Comparison of ENCODE assay signal across 16 cellular contexts in genomic region chr7:44956157-44956766, GRCh38.
"Had no signal": no experiment of that assay in that cellular context is flagged by ENCODE, and none has a peak within 500 bp of the region (broad histone marks: within the 10 kb centered on the region; RNA-seq: fewer than 3 reads in every experiment).

No MANE protein-coding gene starts in this region.

- H3K27ac Mint-ChIP-seq: activated naive CD4-positive, alpha-beta T cell treated with anti-CD3 and anti-CD28 coated beads, Interleukin-2, amount 50 U/mL, for 24 hours had no signal

- H3K4me3 Mint-ChIP-seq: activated naive CD4-positive, alpha-beta T cell treated with anti-CD3 and anti-CD28 coated beads, Interleukin-2, amount 50 U/mL, for 24 hours; naive B cell; T-cell had no signal

- DNase-seq: activated CD4-positive, alpha-beta T cell treated with anti-CD3 and anti-CD28 coated beads for 1 hour; activated effector memory CD4-positive, alpha-beta T cell treated with Interleukin-2 at 50 U/mL for 16 hours; amygdala; body of pancreas; caudate nucleus; erythroblast; islet precursor cell; naive B cell; nucleus accumbens; stimulated activated CD4-positive, alpha-beta T cell treated with anti-CD3 and anti-CD28 coated beads, Interleukin-2, amount 100 ng/mL, for 48 hours; stimulated activated naive CD4-positive, alpha-beta T cell treated with Interleukin-2 at 50 U/mL for 16 hours; T-cell; upper lobe of right lung had no signal

- H3K9me3 Mint-ChIP-seq: activated naive CD4-positive, alpha-beta T cell treated with anti-CD3 and anti-CD28 coated beads, Interleukin-2, amount 50 U/mL, for 24 hours; naive B cell; T-cell had no signal

- H3K27me3 Mint-ChIP-seq: activated naive CD4-positive, alpha-beta T cell treated with anti-CD3 and anti-CD28 coated beads, Interleukin-2, amount 50 U/mL, for 24 hours; naive B cell; T-cell had no signal

- ATAC-seq: body of pancreas, gastroesophageal sphincter, left lobe of liver, T-cell, upper lobe of right lung had no signal

- H3K36me3 Mint-ChIP-seq: activated naive CD4-positive, alpha-beta T cell treated with anti-CD3 and anti-CD28 coated beads, Interleukin-2, amount 50 U/mL, for 24 hours; naive B cell; T-cell had no signal
